In the genomic region with DNA sequence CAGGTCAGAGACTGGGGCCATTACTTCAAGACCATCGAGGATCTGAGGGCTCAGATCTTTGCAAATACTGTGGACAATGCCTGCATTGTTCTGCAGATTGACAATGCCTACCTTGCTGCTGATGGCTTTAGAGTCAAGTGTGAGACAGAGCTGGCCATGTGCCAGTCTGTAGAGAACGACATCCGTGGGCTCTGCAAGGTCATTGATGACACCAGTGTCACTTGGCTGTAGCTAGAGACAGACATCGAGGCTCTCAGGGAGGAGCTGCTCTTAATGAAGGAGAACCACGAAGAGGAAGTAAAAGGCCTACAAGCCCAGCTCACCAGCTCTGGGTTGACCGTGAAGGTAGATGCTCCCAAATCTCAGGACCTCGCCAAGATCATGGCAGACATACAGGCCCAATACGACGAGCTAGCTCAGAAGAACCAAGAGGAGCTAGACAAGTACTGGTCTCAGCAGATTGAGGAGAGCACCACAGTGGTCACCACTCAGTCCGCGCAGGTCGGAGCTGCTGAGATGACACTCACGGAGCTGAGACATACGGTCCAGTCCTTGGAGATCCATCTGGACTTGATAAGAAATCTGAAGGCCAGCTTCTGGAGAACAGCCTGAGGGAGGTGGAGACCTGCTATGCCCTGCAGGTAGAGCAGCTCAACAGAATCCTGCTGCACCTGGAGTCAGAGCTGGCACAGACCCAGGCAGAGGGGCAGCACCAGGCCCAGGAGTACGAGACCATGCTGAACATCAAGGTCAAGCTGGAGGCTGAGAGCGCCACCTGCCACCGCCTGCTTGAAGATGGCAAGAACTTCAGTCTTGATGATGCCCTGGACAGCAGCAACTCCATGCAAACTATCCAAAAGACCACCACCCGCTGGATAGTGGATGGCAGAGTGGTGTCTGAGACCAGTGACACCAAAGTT, we compare ENCODE assay signal across 24 cellular contexts. TPM values are rescaled to one million over a fixed set of nuclear protein-coding genes. Genes with fewer than 3 reads are reported as not detected.
DNase-seq lines count a peak whose midpoint lies in the region; ATAC-seq, FAIRE-seq and TF ChIP-seq lines count a peak whose summit lies in the region.
"Had no signal": no experiment of that assay in that cellular context is flagged by ENCODE, and none has a peak within 500 bp of the region (broad histone marks: within the 10 kb centered on the region; RNA-seq: fewer than 3 reads in every experiment).

No MANE protein-coding gene starts in this region.

- no TSS peak for BruUV-seq in HepG2 (replicated peaks; lab: Mats Ljungman, UMichigan)

- H3K36me3 Mint-ChIP-seq in neural progenitor cell = peaks cover 33% of the 10 kb centered on the region
- H3K36me3 Mint-ChIP-seq in activated T-cell treated with anti-CD3 and anti-CD28 coated beads, Interleukin-2, amount 50 U/mL, for 72 hours (ENCODE audit: insufficient read depth in 2 of 2) = no peaks in the 10 kb centered on the region

- H4K20me1 ChIP-seq in HepG2 (ENCODE audit: insufficient read depth, low read length) (peaks cover 56% of the 10 kb centered on the region), neural progenitor cell (ENCODE audit: low read depth) (peaks cover 84% of the 10 kb centered on the region)

- H3K9me3 Mint-ChIP-seq in neural progenitor cell = peaks cover 22% of the 10 kb centered on the region
- no peaks in the 10 kb centered on the region for H3K9me3 Mint-ChIP-seq in activated T-cell treated with anti-CD3 and anti-CD28 coated beads, Interleukin-2, amount 50 U/mL, for 72 hours
- H3K9me3 Mint-ChIP-seq: activated T-cell treated with anti-CD3 and anti-CD28 coated beads, Interleukin-2, amount 50 U/mL, for 24 hours; CD8-positive, alpha-beta T cell had no signal

- no peaks in the 10 kb centered on the region for H3K27me3 Mint-ChIP-seq in neural progenitor cell (ENCODE audit: insufficient read depth, low read depth)
- H3K27me3 Mint-ChIP-seq in activated T-cell treated with anti-CD3 and anti-CD28 coated beads, Interleukin-2, amount 50 U/mL, for 72 hours (ENCODE audit: low read depth) = no peaks in the 10 kb centered on the region
- H3K27me3 Mint-ChIP-seq: activated T-cell treated with anti-CD3 and anti-CD28 coated beads, Interleukin-2, amount 50 U/mL, for 24 hours; progenitor cell of endocrine pancreas had no signal

- CTCF ChIA-PET in HepG2 (lab: Yijun Ruan, JAX; ENCODE audit: low intra/inter-chr PET ratio, low total read pairs) = no interaction called here

- H3K9ac ChIP-seq in HepG2 (ENCODE audit: insufficient read depth, low read depth, low read length) (no peak overlapping the region), neural progenitor cell (no peak overlapping the region)

- TF ChIP-seq EP300 in HepG2 (IDR thresholded peaks at IDR 0.05; ENCODE audit: low read depth in 2 of 2, low read length in 2 of 2) (no peak), HepG2 (CRISPR knock-in tag; IDR thresholded peaks at IDR 0.05; ENCODE audit: borderline replicate concordance) (no peak)

- no peak for FAIRE-seq in HepG2 (lab: Jason Lieb, UNC)
- FAIRE-seq: frontal cortex had no signal

- H3K27ac Mint-ChIP-seq in neural progenitor cell = no peak overlapping the region
- H3K27ac Mint-ChIP-seq in activated T-cell treated with anti-CD3 and anti-CD28 coated beads, Interleukin-2, amount 50 U/mL, for 72 hours = no peak overlapping the region
- H3K27ac Mint-ChIP-seq: activated CD8-positive, alpha-beta T cell treated with anti-CD3 and anti-CD28 coated beads, Interleukin-2, amount 10 ng/mL, durations not matched to agents 7 days and 5 days; activated T-cell treated with anti-CD3 and anti-CD28 coated beads, Interleukin-2, amount 50 U/mL, for 24 hours; CD8-positive, alpha-beta T cell; progenitor cell of endocrine pancreas; WTC11 had no signal

- in situ Hi-C loops in HepG2 (cut with HindIII; ENCODE audit: extremely low pct_ligation_motif_present, low pct_unique_long_range_greater_than_20kb) = no loop called here

- no peak for TF ChIP-seq CTCF in HepG2 (CRISPR knock-in tag; IDR thresholded peaks at IDR 0.05)
- TF ChIP-seq CTCF in right lobe of liver (IDR thresholded peaks at IDR 0.05) = no peak
- no peak for TF ChIP-seq CTCF in NB4 (IDR thresholded peaks at IDR 0.05; ENCODE audit: low read depth, low read length)
- no peak for TF ChIP-seq CTCF in neural progenitor cell (IDR thresholded peaks at IDR 0.05)

- H3K27me3 ChIP-seq in HepG2 (ENCODE audit: control insufficient read depth in 1 of 2, insufficient read depth in 2 of 2, low read length in 2 of 2) (no peaks in the 10 kb centered on the region), right lobe of liver (no peaks in the 10 kb centered on the region), neural progenitor cell (no peaks in the 10 kb centered on the region)
- H3K27me3 ChIP-seq: Peyer's patch, SJSA1 had no signal

- no peak overlapping the region for H3K4me3 ChIP-seq in HepG2 (replicated peaks in 1 of 3; ENCODE audit: insufficient read depth in 1 of 3, low read depth in 2 of 3, low read length in 3 of 3)
- H3K4me3 ChIP-seq in right lobe of liver = no peak overlapping the region
- H3K4me3 ChIP-seq in NB4 (ENCODE audit: low read depth, low read length) = no peak overlapping the region
- no peak overlapping the region for H3K4me3 ChIP-seq in neural progenitor cell
- H3K4me3 ChIP-seq: Peyer's patch, SJSA1 had no signal

- H3K79me2 ChIP-seq in HepG2 (ENCODE audit: insufficient read depth, low read length) (peaks cover 100% of the 10 kb centered on the region), neural progenitor cell (ENCODE audit: low read depth) (peaks cover 100% of the 10 kb centered on the region)

- peaks cover 36% of the 10 kb centered on the region for H3K4me1 ChIP-seq in HepG2 (ENCODE audit: insufficient read depth, low read length)
- peaks cover 0 to 59% (median 17%) of the 10 kb centered on the region in 4 donors for H3K4me1 ChIP-seq in right lobe of liver
- peaks cover 2% of the 10 kb centered on the region for H3K4me1 ChIP-seq in neural progenitor cell
- H3K4me1 ChIP-seq: SJSA1 had no signal

- WGBS in HepG2 (ENCODE audit: low lambda C conversion rate) = 95% methylated on average over 14 of the region's 18 CpGs
- 65% methylated on average over 7 of the region's 18 CpGs for WGBS in right lobe of liver (ENCODE audit: insufficient coverage, low coverage, low lambda C conversion rate, missing lambda C conversion rate)

- H3K4me2 ChIP-seq in HepG2 (ENCODE audit: low read depth, low read length) (no peak overlapping the region), neural progenitor cell (no peak overlapping the region)

- POLR2A ChIA-PET in HepG2 (lab: Yijun Ruan, JAX) = no interaction called here

- TF ChIP-seq POLR2A in HepG2 (IDR thresholded peaks at IDR 0.05; ENCODE audit: insufficient read depth in 1 of 2, low read depth in 2 of 2, low read length in 2 of 2) = no peak
- no peak for TF ChIP-seq POLR2A in right lobe of liver (IDR thresholded peaks at IDR 0.05)
- TF ChIP-seq POLR2A in NB4 (IDR thresholded peaks at IDR 0.05; ENCODE audit: extremely low read depth, insufficient read length) = no peak

- H2AFZ ChIP-seq in HepG2 (ENCODE audit: low read length) = no peak overlapping the region
- no peak overlapping the region for H2AFZ ChIP-seq in neural progenitor cell (replicated peaks)

- no peaks in the 10 kb centered on the region for H3F3A ChIP-seq in neural progenitor cell (ENCODE audit: low read depth)

- peaks cover 0 to 6% of the 10 kb centered on the region in 2 experiments; a peak in 3 of 5 replicates for H3K36me3 ChIP-seq in HepG2 (replicated peaks in 1 of 2; ENCODE audit: control insufficient read depth in 1 of 2, insufficient read depth in 2 of 2, low read length in 2 of 2)
- H3K36me3 ChIP-seq in right lobe of liver = no peaks in the 10 kb centered on the region
- no peaks in the 10 kb centered on the region for H3K36me3 ChIP-seq in neural progenitor cell

- H3K9me3 ChIP-seq in HepG2 (ENCODE audit: low read length) (no peaks in the 10 kb centered on the region), right lobe of liver (no peaks in the 10 kb centered on the region), neural progenitor cell (ENCODE audit: low read depth) (no peaks in the 10 kb centered on the region)
- H3K9me3 ChIP-seq: Peyer's patch, SJSA1 had no signal

- no peak for TF ChIP-seq RAD21 in HepG2 (CRISPR knock-in tag; IDR thresholded peaks at IDR 0.05)

- no peak overlapping the region for H3K4me3 Mint-ChIP-seq in neural progenitor cell
- no peak overlapping the region for H3K4me3 Mint-ChIP-seq in activated T-cell treated with anti-CD3 and anti-CD28 coated beads, Interleukin-2, amount 50 U/mL, for 72 hours
- H3K4me3 Mint-ChIP-seq: activated CD8-positive, alpha-beta T cell treated with anti-CD3 and anti-CD28 coated beads, Interleukin-2, amount 10 ng/mL, durations not matched to agents 7 days and 5 days; activated T-cell treated with anti-CD3 and anti-CD28 coated beads, Interleukin-2, amount 50 U/mL, for 24 hours; CD8-positive, alpha-beta T cell; WTC11 had no signal

- DNase-seq in HepG2 (ENCODE audit: low spot score) (no peak), right lobe of liver (no peak), NB4 (ENCODE audit: low read depth) (peak; percentile 62), islet precursor cell (peak; percentile 48), neural progenitor cell (ENCODE audit: low spot score) (no peak)
- DNase-seq in activated T-cell treated with anti-CD3 and anti-CD28 coated beads, Interleukin-2, amount 50 U/mL, for 72 hours = no peak
- DNase-seq: activated CD8-positive, alpha-beta T cell treated with anti-CD3 and anti-CD28 coated beads, Interleukin-2, amount 10 ng/mL, durations not matched to agents 7 days and 5 days; activated T-cell treated with anti-CD3 and anti-CD28 coated beads, Interleukin-2, amount 50 U/mL, for 24 hours; CD8-positive, alpha-beta T cell; effector CD4-positive, alpha-beta T cell; GF-D8; hippocampal formation; KG1; left ventricle myocardium superior; NCI-H1092; NCI-H187 treated with DMSO at 0.1 percent for 48 hours; NK-92 treated with Interleukin-12 subunit alpha and Interleukin-12 subunit beta, amount 100 ng/mL, for 24 hours had no signal

- no peak overlapping the region for H3K27ac ChIP-seq in HepG2 (ENCODE audit: extremely low read length, insufficient read depth, low read length)
- H3K27ac ChIP-seq in right lobe of liver = no peak overlapping the region
- H3K27ac ChIP-seq in neural progenitor cell = no peak overlapping the region
- H3K27ac ChIP-seq: Peyer's patch, SJSA1 had no signal

- peaks cover 2% of the 10 kb centered on the region for H3K4me1 Mint-ChIP-seq in neural progenitor cell
- peaks cover 75% of the 10 kb centered on the region for H3K4me1 Mint-ChIP-seq in activated T-cell treated with anti-CD3 and anti-CD28 coated beads, Interleukin-2, amount 50 U/mL, for 72 hours (ENCODE audit: low read depth)

- ATAC-seq in HepG2 = no peak
- ATAC-seq in right lobe of liver = no peak
- ATAC-seq in HG03175 (IDR thresholded peaks at IDR 0.05; ENCODE audit: unreplicated experiment) = no peak
- no peak for ATAC-seq in activated T-cell treated with anti-CD3 and anti-CD28 coated beads, Interleukin-2, amount 50 U/mL, for 72 hours (replicated peaks in 1 of 2)
- ATAC-seq: activated CD8-positive, alpha-beta T cell treated with anti-CD3 and anti-CD28 coated beads, Interleukin-2, amount 10 ng/mL, durations not matched to agents 7 days and 5 days; CD8-positive, alpha-beta T cell; HCT116; WTC11 had no signal

- intact Hi-C loops in HepG2 (cut with micrococcal nuclease; ENCODE audit: unreplicated experiment) = loop anchor here (1.0 kb wide), 1 partner anchor 34 kb away; no protein-coding TSS in a partner anchor
- intact Hi-C loops in right lobe of liver (cut with DNase I) = no loop called here

RNA-seq across cellular contexts. Expression of gene NIPBL, which starts 9.3 kb away (rescaled TPM):
- total RNA-seq in HepG2 (2016; rRNA removed; fragmentation: Illumina TruSeq; extraction: Trizol) = 12.3 and 30.5 TPM in 2 replicates
- 24.0 and 27.8 TPM in 2 replicates for total RNA-seq in HepG2 (2016; cell fraction: cytosol; rRNA removed; fragmentation: Illumina TruSeq; extraction: Trizol; ENCODE audit: low read depth)
- 9.1 and 33.0 TPM in 2 replicates for total RNA-seq in HepG2 (2016; cell fraction: insoluble cytoplasmic fraction; rRNA removed; fragmentation: Illumina TruSeq; extraction: Trizol)
- 26.1 and 28.9 TPM in 2 replicates for total RNA-seq in HepG2 (2016; cell fraction: membrane; rRNA removed; fragmentation: Illumina TruSeq; extraction: Trizol)
- total RNA-seq in HepG2 (2016; cell fraction: nucleus; rRNA removed; fragmentation: Illumina TruSeq; extraction: Trizol) = 33.1 and 36.7 TPM in 2 replicates
- 24.1 and 32.3 TPM in 2 replicates for polyA plus RNA-seq in HepG2 (2011; rRNA removed)
- 12.5 and 17.2 TPM in 2 replicates for polyA plus RNA-seq in HepG2 (2011; cell fraction: cytosol; rRNA removed)
- 26.2 and 31.4 TPM in 2 replicates for polyA plus RNA-seq in HepG2 (2011; cell fraction: nucleus; rRNA removed)
- 14.9 and 21.2 TPM in 2 replicates for polyA plus RNA-seq in HepG2 (2012)
- polyA plus RNA-seq in HepG2 (2016; cell fraction: cytosol; fragmentation: Illumina TruSeq; extraction: Trizol; ENCODE audit: low read depth) = 0.62 and 0.76 TPM in 2 replicates
- 34.6 and 35.0 TPM in 2 replicates for polyA plus RNA-seq in HepG2 (2016; cell fraction: insoluble cytoplasmic fraction; fragmentation: Illumina TruSeq; extraction: Trizol; ENCODE audit: low read depth)
- polyA plus RNA-seq in HepG2 (2016; cell fraction: membrane; fragmentation: Illumina TruSeq; extraction: Trizol; ENCODE audit: low read depth) = 1.9 and 2.1 TPM in 2 replicates
- 28.9 and 29.4 TPM in 2 replicates for polyA plus RNA-seq in HepG2 (2016; cell fraction: nucleus; fragmentation: Illumina TruSeq; extraction: Trizol; ENCODE audit: insufficient read depth, low read depth)
- 84.7 and 239 TPM in 2 replicates for polyA minus RNA-seq in HepG2 (2011; rRNA and poly(A)+ RNA removed; ENCODE audit: low replicate concordance)
- 35.3 and 42.1 TPM in 2 replicates for polyA minus RNA-seq in HepG2 (2011; cell fraction: cytosol; rRNA and poly(A)+ RNA removed)
- polyA minus RNA-seq in HepG2 (2011; cell fraction: nucleus; rRNA and poly(A)+ RNA removed) = 159 and 172 TPM in 2 replicates
- total RNA-seq in right lobe of liver = 10 to 100 TPM; 16.0 to 29.2 (median 24.6) TPM
- total RNA-seq in neural progenitor cell (ENCODE audit: low replicate concordance) = 41.4 and 67.9 TPM in 2 replicates
- 10 to 100 TPM; 56.3 to 60.9 TPM for total RNA-seq in activated T-cell treated with anti-CD3 and anti-CD28 coated beads, Interleukin-2, amount 50 U/mL, for 72 hours

Comparison
In these comparisons a context has a peak if more than half of its experiments do, and no peak if none do; other contexts are left out.
1. DNase-seq: peak in NB4 (single experiment) and islet precursor cell (single experiment); none in HepG2 (single experiment), right lobe of liver (0 of 3), neural progenitor cell (single experiment) and activated T-cell treated with anti-CD3 and anti-CD28 coated beads, Interleukin-2, amount 50 U/mL, for 72 hours (0 of 2).